Comparison of ENCODE assay signal across 1 cellular context in the genomic region with DNA sequence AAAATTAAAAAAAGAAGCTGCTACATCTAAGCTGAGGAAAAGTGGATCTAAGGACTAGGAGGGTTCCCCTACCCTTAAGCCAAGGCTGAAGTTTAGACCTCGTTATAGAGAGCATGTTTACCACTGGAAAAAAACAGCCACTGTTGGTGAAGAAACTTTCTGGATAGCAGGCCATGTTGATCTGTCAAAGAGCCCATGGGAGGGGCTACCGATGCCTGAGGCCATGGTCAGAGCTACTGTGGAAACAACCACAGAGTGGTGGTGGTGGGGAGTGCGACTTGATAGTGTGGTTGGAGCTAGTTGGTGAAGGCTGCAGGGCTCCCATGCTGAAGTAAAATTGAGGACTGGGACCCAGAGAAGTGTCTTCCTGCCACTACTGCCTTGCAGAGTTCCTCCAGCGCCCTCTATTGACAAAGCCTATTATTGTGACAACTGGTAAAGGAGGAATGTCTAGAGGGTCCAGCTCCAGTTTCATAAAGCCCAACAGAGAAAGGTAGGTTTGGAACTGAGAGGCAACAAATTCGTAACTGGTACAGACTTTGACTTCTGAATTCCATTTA.
TF ChIP-seq lines count a peak whose summit lies in the region.

No MANE protein-coding gene starts in this region.

TF ChIP-seq in HepG2, 621 proteins besides CTCF, POLR2A, EP300 and RAD21 (continued from another document and continues in another):
- TF ChIP-seq SNAPC4 (CRISPR knock-in tag; IDR thresholded peaks at IDR 0.05) (no peak), TARDBP (CRISPR knock-in tag; IDR thresholded peaks at IDR 0.05) (no peak; the same call in 1 of the 2 replicates), CREM (IDR thresholded peaks at IDR 0.05) (no peak), CREM (CRISPR knock-in tag; IDR thresholded peaks at IDR 0.05) (no peak), NR2C2 (CRISPR knock-in tag; IDR thresholded peaks at IDR 0.05; ENCODE audit: borderline replicate concordance) (no peak), ZNF691 (CRISPR knock-in tag; IDR thresholded peaks at IDR 0.05; ENCODE audit: borderline replicate concordance, low read depth) (no peak), ARNT2 (CRISPR knock-in tag; IDR thresholded peaks at IDR 0.05; ENCODE audit: low read depth) (no peak), ZNF788 (CRISPR knock-in tag; IDR thresholded peaks at IDR 0.05; ENCODE audit: borderline replicate concordance) (no peak), HDAC1 (CRISPR knock-in tag; IDR thresholded peaks at IDR 0.05) (no peak), PCBP1 (IDR thresholded peaks at IDR 0.05; ENCODE audit: borderline replicate concordance, low read depth, low read length) (no peak), ZNF878 (CRISPR knock-in tag; IDR thresholded peaks at IDR 0.05) (no peak), MAF1 (CRISPR knock-in tag; IDR thresholded peaks at IDR 0.05; ENCODE audit: borderline replicate concordance) (no peak), PPARG (CRISPR knock-in tag; conservative IDR thresholded peaks at IDR 0.05) (no peak; the same call in 1 of the 2 replicates), RARG (CRISPR knock-in tag; IDR thresholded peaks at IDR 0.05; ENCODE audit: low read depth) (no peak; the same call in 1 of the 2 replicates), SP4 (CRISPR knock-in tag; IDR thresholded peaks at IDR 0.05) (no peak), AFF4 (CRISPR knock-in tag; IDR thresholded peaks at IDR 0.05) (no peak), ZZZ3 (CRISPR knock-in tag; IDR thresholded peaks at IDR 0.05; ENCODE audit: borderline replicate concordance) (no peak), ZNF34 (CRISPR knock-in tag; IDR thresholded peaks at IDR 0.05; ENCODE audit: borderline replicate concordance) (no peak), MXI1 (IDR thresholded peaks at IDR 0.05; ENCODE audit: borderline replicate concordance, low read depth, low read length) (peak; percentile 61; the same call in 1 of the 3 replicates), SATB2 (CRISPR knock-in tag; IDR thresholded peaks at IDR 0.05) (no peak), ZBTB3 (CRISPR knock-in tag; IDR thresholded peaks at IDR 0.05; ENCODE audit: borderline replicate concordance, low read depth) (no peak), ZNF441 (CRISPR knock-in tag; IDR thresholded peaks at IDR 0.05; ENCODE audit: borderline replicate concordance) (no peak), HIC2 (CRISPR knock-in tag; IDR thresholded peaks at IDR 0.05; ENCODE audit: low read depth) (no peak), KAT2B (IDR thresholded peaks at IDR 0.05; ENCODE audit: borderline replicate concordance, low read depth, low read length) (no peak), NBN (conservative IDR thresholded peaks at IDR 0.05) (no peak), SMYD3 (CRISPR knock-in tag; IDR thresholded peaks at IDR 0.05) (no peak), ZNF343 (CRISPR knock-in tag; IDR thresholded peaks at IDR 0.05) (no peak), CENPBD1 (CRISPR knock-in tag; IDR thresholded peaks at IDR 0.05; ENCODE audit: borderline replicate concordance, low read depth) (no peak), REXO4 (CRISPR knock-in tag; IDR thresholded peaks at IDR 0.05; ENCODE audit: borderline replicate concordance) (no peak), ZSCAN30 (CRISPR knock-in tag; IDR thresholded peaks at IDR 0.05) (no peak), ZMAT3 (CRISPR knock-in tag; conservative IDR thresholded peaks at IDR 0.05) (no peak), PRPF4 (IDR thresholded peaks at IDR 0.05; ENCODE audit: low read depth, low read length, poor library complexity, severe bottlenecking) (no peak), ZBTB44 (CRISPR knock-in tag; IDR thresholded peaks at IDR 0.05) (no peak), TGIF2 (CRISPR knock-in tag; IDR thresholded peaks at IDR 0.05) (no peak), HIVEP1 (CRISPR knock-in tag; IDR thresholded peaks at IDR 0.05) (no peak), FOXA1 (IDR thresholded peaks at IDR 0.05) (no peak), FOXA1 (CRISPR knock-in tag; IDR thresholded peaks at IDR 0.05) (peak; percentile 26; the same call in 1 of the 2 replicates)
- TF ChIP-seq, protein P1, sequence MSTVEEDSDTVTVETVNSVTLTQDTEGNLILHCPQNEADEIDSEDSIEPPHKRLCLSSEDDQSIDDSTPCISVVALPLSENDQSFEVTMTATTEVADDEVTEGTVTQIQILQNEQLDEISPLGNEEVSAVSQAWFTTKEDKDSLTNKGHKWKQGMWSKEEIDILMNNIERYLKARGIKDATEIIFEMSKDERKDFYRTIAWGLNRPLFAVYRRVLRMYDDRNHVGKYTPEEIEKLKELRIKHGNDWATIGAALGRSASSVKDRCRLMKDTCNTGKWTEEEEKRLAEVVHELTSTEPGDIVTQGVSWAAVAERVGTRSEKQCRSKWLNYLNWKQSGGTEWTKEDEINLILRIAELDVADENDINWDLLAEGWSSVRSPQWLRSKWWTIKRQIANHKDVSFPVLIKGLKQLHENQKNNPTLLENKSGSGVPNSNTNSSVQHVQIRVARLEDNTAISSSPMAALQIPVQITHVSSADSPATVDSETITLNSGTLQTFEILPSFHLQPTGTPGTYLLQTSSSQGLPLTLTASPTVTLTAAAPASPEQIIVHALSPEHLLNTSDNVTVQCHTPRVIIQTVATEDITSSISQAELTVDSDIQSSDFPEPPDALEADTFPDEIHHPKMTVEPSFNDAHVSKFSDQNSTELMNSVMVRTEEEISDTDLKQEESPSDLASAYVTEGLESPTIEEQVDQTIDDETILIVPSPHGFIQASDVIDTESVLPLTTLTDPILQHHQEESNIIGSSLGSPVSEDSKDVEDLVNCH (CRISPR knock-in tag; IDR thresholded peaks at IDR 0.05), result no peak
- TF ChIP-seq, protein P2, sequence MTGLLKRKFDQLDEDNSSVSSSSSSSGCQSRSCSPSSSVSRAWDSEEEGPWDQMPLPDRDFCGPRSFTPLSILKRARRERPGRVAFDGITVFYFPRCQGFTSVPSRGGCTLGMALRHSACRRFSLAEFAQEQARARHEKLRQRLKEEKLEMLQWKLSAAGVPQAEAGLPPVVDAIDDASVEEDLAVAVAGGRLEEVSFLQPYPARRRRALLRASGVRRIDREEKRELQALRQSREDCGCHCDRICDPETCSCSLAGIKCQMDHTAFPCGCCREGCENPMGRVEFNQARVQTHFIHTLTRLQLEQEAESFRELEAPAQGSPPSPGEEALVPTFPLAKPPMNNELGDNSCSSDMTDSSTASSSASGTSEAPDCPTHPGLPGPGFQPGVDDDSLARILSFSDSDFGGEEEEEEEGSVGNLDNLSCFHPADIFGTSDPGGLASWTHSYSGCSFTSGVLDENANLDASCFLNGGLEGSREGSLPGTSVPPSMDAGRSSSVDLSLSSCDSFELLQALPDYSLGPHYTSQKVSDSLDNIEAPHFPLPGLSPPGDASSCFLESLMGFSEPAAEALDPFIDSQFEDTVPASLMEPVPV (CRISPR knock-in tag; IDR thresholded peaks at IDR 0.05), result no peak
- TF ChIP-seq, protein P3, sequence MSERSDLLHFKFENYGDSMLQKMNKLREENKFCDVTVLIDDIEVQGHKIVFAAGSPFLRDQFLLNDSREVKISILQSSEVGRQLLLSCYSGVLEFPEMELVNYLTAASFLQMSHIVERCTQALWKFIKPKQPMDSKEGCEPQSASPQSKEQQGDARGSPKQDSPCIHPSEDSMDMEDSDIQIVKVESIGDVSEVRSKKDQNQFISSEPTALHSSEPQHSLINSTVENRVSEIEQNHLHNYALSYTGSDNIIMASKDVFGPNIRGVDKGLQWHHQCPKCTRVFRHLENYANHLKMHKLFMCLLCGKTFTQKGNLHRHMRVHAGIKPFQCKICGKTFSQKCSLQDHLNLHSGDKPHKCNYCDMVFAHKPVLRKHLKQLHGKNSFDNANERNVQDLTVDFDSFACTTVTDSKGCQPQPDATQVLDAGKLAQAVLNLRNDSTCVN (CRISPR knock-in tag; IDR thresholded peaks at IDR 0.05; ENCODE audit: borderline replicate concordance), result peak; percentile 92
